15 cellular contexts compared by ENCODE assay signal in the genomic region with DNA sequence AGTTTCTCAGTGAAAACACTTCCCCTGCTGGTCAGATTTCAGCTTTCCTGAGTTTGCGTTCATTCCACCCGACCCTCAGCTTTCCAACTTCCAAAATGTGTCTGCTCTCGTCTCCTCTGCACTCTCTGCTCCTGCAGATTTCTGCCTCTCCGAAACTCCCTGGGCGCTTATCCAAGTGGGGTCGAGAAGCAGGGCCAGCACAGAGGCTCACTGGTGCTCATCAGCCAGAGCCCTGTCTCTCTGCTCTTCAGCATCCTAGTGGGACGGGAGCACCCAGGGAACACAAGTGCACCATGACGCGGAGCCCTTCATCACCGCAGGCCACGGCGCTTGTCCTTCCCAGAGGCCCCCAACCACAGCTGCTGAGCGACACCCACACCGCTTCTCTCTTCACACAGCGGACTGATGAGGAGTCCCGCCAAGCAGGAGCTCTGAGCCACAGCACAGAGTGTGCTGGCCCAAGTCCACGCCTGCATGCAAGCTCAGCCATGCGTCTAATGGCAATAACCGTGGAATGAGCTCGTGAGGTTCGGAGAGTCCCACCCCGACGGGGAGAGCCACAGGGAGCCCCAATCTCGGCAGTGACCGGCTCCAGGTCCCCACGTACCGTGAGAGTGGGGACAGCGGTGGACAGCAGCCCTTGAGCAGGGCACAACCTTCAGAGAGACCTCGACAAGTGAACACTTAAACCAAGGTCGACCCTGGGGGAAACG. TPM values are rescaled to one million over a fixed set of nuclear protein-coding genes. Genes with fewer than 3 reads are reported as not detected.
A peak's percentile ranks its signal among the peaks of the same experiment; 100 is the strongest.
DNase-seq lines count a peak whose midpoint lies in the region; FAIRE-seq and TF ChIP-seq lines count a peak whose summit lies in the region.
"Had no signal": no experiment of that assay in that cellular context is flagged by ENCODE, and none has a peak within 500 bp of the region (broad histone marks: within the 10 kb centered on the region; RNA-seq: fewer than 3 reads in every experiment).

No MANE protein-coding gene starts in this region.

- no peaks in the 10 kb centered on the region for H3K9me3 Mint-ChIP-seq in brain
- H3K9me3 Mint-ChIP-seq: activated CD4-positive, alpha-beta T cell treated with anti-CD3 and anti-CD28 coated beads, Interleukin-2, amount 10 ng/mL, durations not matched to agents 7 days and 5 days; naive B cell had no signal

- H3K4me3 ChIP-seq in kidney (ENCODE audit: low read length in 2 of 2) = no peak overlapping the region
- H3K4me3 ChIP-seq in spleen = no peak overlapping the region

- H3K27me3 Mint-ChIP-seq in brain = peaks cover 2% of the 10 kb centered on the region
- H3K27me3 Mint-ChIP-seq: activated CD4-positive, alpha-beta T cell treated with anti-CD3 and anti-CD28 coated beads, Interleukin-2, amount 10 ng/mL, durations not matched to agents 7 days and 5 days; activated naive CD8-positive, alpha-beta T cell; B cell; naive B cell had no signal

- 74 to 90% (median 86%) methylated on average over 23 to 31 of the region's 31 CpGs for WGBS in spleen, 5 donors

- H3K9me3 ChIP-seq in kidney (ENCODE audit: control insufficient read depth in 1 of 2, low read length in 2 of 2) = no peaks in the 10 kb centered on the region
- no peaks in the 10 kb centered on the region for H3K9me3 ChIP-seq in spleen

- peaks cover 51% of the 10 kb centered on the region for H3K4me1 Mint-ChIP-seq in brain

- H3K27ac ChIP-seq in RWPE1 = peak overlapping the region; percentile 38; the same call in 1 of the 2 replicates
- H3K27ac ChIP-seq in kidney (ENCODE audit: low read depth in 2 of 2, low read length in 2 of 2) = no peak overlapping the region
- H3K27ac ChIP-seq in spleen = no peak overlapping the region

- H3K4me1 ChIP-seq in kidney (ENCODE audit: control insufficient read depth in 1 of 2, insufficient read depth in 1 of 2, low read depth in 1 of 2, low read length in 2 of 2) (peaks cover 0 to 22% of the 10 kb centered on the region in 2 donors), spleen (peaks cover 18 to 90% (median 54%) of the 10 kb centered on the region in 6 donors)

- no peak overlapping the region for H3K9ac ChIP-seq in kidney (ENCODE audit: low read length in 2 of 2)

- peak overlapping the region in 1 of 5 experiments; percentile 7 for H3K4me3 Mint-ChIP-seq in brain
- H3K4me3 Mint-ChIP-seq: activated CD4-positive, alpha-beta T cell treated with anti-CD3 and anti-CD28 coated beads, Interleukin-2, amount 10 ng/mL, durations not matched to agents 7 days and 5 days; activated naive CD8-positive, alpha-beta T cell; naive B cell had no signal

- TF ChIP-seq CTCF in RWPE1 (conservative IDR thresholded peaks at IDR 0.05; ENCODE audit: low read depth) = no peak
- no peak for TF ChIP-seq CTCF in brain (conservative IDR thresholded peaks at IDR 0.05)
- TF ChIP-seq CTCF in kidney (IDR thresholded peaks at IDR 0.05; ENCODE audit: borderline replicate concordance, extremely low read depth, insufficient read depth) = no peak
- TF ChIP-seq CTCF in spleen (IDR thresholded peaks at IDR 0.05 in 8 of 11, conservative IDR thresholded peaks at IDR 0.05 in 3 of 11) = no peak

- H3K36me3 ChIP-seq in kidney (ENCODE audit: control insufficient read depth in 1 of 2, insufficient read depth in 2 of 2, low read length in 2 of 2) = no peaks in the 10 kb centered on the region
- peaks cover 0 to 22% (median 0%) of the 10 kb centered on the region in 6 donors for H3K36me3 ChIP-seq in spleen

- FAIRE-seq in kidney (lab: Jason Lieb, UNC) = no peak

- H3K27me3 ChIP-seq in spleen (replicated peaks in 1 of 7) = no peaks in the 10 kb centered on the region

- intact Hi-C loops in kidney (cut with DNase I) (loop anchor here (5.0 kb wide), 1 partner anchor 312 kb away; no protein-coding TSS in a partner anchor), spleen (cut with DNase I; ENCODE audit: low total_unique reads) (loop anchor here (5.0 kb wide), 1 partner anchor 312 kb away; no protein-coding TSS in a partner anchor)

- DNase-seq in RWPE1 (ENCODE audit: low spot score) (no peak), kidney (peak; percentile 75), spleen (peak; percentile 72), retina (no peak), NCI-H2227 treated with DMSO at 0.1 percent for 48 hours (lab: John Stamatoyannopoulos, UW) (no peak)
- no peak for DNase-seq in activated effector memory CD4-positive, alpha-beta T cell treated with Interleukin-2 at 50 U/mL for 16 hours
- DNase-seq: activated CD4-positive, alpha-beta T cell treated with anti-CD3 and anti-CD28 coated beads, Interleukin-2, amount 10 ng/mL, durations not matched to agents 7 days and 5 days; activated T-cell treated with anti-CD3 and anti-CD28 coated beads for 4 hours; effector CD8-positive, alpha-beta T cell; naive B cell; NCI-H2029; OCI-M1 had no signal

- H3K27ac Mint-ChIP-seq in brain = peak overlapping the region; percentile 10 to 88 (median 46)
- H3K27ac Mint-ChIP-seq: activated CD4-positive, alpha-beta T cell treated with anti-CD3 and anti-CD28 coated beads, Interleukin-2, amount 10 ng/mL, durations not matched to agents 7 days and 5 days; activated naive CD8-positive, alpha-beta T cell; B cell had no signal

- no peaks in the 10 kb centered on the region for H3K36me3 Mint-ChIP-seq in brain
- H3K36me3 Mint-ChIP-seq: activated naive CD8-positive, alpha-beta T cell; naive B cell had no signal

- CTCF ChIA-PET in RWPE1 (lab: Yijun Ruan, JAX) = interaction anchor here (0.6 to 1.3 kb wide), 5 partner anchors 26 to 670 kb away, joined by 3 to 4 read pairs (median 3); no protein-coding TSS in a partner anchor

- POLR2A ChIA-PET in RWPE1 (lab: Yijun Ruan, JAX; ENCODE audit: low non-redundant PET) = no interaction called here

- no peak for TF ChIP-seq POLR2A in spleen (IDR thresholded peaks at IDR 0.05)

RNA-seq across cellular contexts. Expression of a gene that starts 27.9 kb away (rescaled TPM):
- polyA plus RNA-seq in brain (ENCODE audit: insufficient read depth, low read depth, low replicate concordance) (37.6 TPM), kidney (ENCODE audit: insufficient read depth, low read depth, low replicate concordance) (50.7 TPM), spleen (10 to 100 TPM; 30.5 to 51.5 (median 32.6) TPM)
- total RNA-seq in kidney (51.7 TPM), spleen (10 to 100 TPM; 28.1 to 49.8 (median 42.3) TPM)

RNA-seq across cellular contexts. Expression of a gene that starts 57.6 kb away (rescaled TPM):
- polyA plus RNA-seq in brain (ENCODE audit: insufficient read depth, low read depth, low replicate concordance) = 29.6 TPM
- 9.1 TPM for total RNA-seq in kidney
- 1.9 TPM for polyA plus RNA-seq in kidney (ENCODE audit: insufficient read depth, low read depth, low replicate concordance)
- total RNA-seq in spleen = 10 to 100 TPM in 1 of 7 donors, 1 to 10 TPM in 6; 1.4 to 18.4 (median 3.1) TPM
- 1 to 10 TPM in 1 of 3 donors, under 1 TPM in 2; 0.38 to 3.2 (median 0.87) TPM for polyA plus RNA-seq in spleen

Comparison
In these comparisons a context has a peak if more than half of its experiments do, and no peak if none do; other contexts are left out.
1. DNase-seq: peak in kidney (single experiment) and spleen (single experiment); none in RWPE1 (single experiment), retina (single experiment), activated effector memory CD4-positive, alpha-beta T cell treated with Interleukin-2 at 50 U/mL for 16 hours (single experiment) and NCI-H2227 treated with DMSO at 0.1 percent for 48 hours (single experiment).